ENCODE assay signal across 13 cellular contexts in the genomic region with DNA sequence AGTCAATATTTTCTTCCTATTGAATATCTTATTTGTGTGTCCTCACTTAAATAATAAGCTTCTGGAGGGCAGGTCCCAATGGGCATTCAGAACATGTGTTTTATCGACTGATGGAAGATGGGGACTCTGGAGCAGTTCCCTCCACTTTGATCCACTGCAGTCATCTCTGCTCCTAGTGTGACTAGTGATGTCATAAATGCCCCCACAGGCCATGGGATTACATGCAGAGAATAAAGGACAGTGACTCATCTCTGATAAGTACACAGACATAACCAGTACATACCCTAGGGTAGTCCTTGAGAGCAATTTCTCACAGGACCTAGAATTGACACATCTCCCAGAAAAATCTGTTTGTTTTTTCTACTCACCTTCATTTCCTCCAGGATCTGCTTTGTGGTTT. TPM values are rescaled to one million over a fixed set of nuclear protein-coding genes. Genes with fewer than 3 reads are reported as not detected.
DNase-seq lines count a peak whose midpoint lies in the region; ATAC-seq, FAIRE-seq and TF ChIP-seq lines count a peak whose summit lies in the region.
"Had no signal": no experiment of that assay in that cellular context is flagged by ENCODE, and none has a peak within 500 bp of the region (broad histone marks: within the 10 kb centered on the region; RNA-seq: fewer than 3 reads in every experiment).

No MANE protein-coding gene starts in this region.

- no peak overlapping the region for H2AK5ac ChIP-seq in mesenchymal stem cell (ENCODE audit: low read length, severe bottlenecking)

- no peak overlapping the region for H3K9ac ChIP-seq in K562 (ENCODE audit: insufficient read depth in 1 of 2, low read depth in 2 of 2, low read length in 2 of 2)
- H3K9ac ChIP-seq in mesenchymal stem cell (ENCODE audit: low read length), result no peak overlapping the region

- H3K9me3 Mint-ChIP-seq in CD4-positive, alpha-beta memory T cell, result no peaks in the 10 kb centered on the region
- H3K9me3 Mint-ChIP-seq: CD8-positive, alpha-beta memory T cell; dendritic cell treated with granulocyte-macrophage colony-stimulating factor and Interleukin-4, amounts not matched to agents 40 ng/mL and 50 ng/mL, for 4 days had no signal

- BruUV-seq in K562 (replicated peaks; lab: Mats Ljungman, UMichigan), result no TSS peak

- TF ChIP-seq CTCF in K562 (IDR thresholded peaks at IDR 0.05 in 2 of 3, conservative IDR thresholded peaks at IDR 0.05 in 1 of 3; ENCODE audit: insufficient read depth in 2 of 3, low read depth in 1 of 3, low read length in 3 of 3), result no peak

- H3K27me3 ChIP-seq in K562 (ENCODE audit: control insufficient read depth in 2 of 2, insufficient read depth in 2 of 2, low read length in 2 of 2) (no peaks in the 10 kb centered on the region), mesenchymal stem cell (ENCODE audit: control insufficient read depth in 1 of 2, insufficient read depth in 1 of 2, low read length in 2 of 2) (peaks cover 0 to 11% of the 10 kb centered on the region in 2 experiments)
- H3K27me3 ChIP-seq in CD4-positive, alpha-beta memory T cell (ENCODE audit: insufficient read depth, low read length), result no peaks in the 10 kb centered on the region
- H3K27me3 ChIP-seq: thyroid gland had no signal

- no peak for TF ChIP-seq EP300 in K562 (IDR thresholded peaks at IDR 0.05; ENCODE audit: low read length)

- no peak overlapping the region for H4K8ac ChIP-seq in mesenchymal stem cell (ENCODE audit: low read length)

- H3K14ac ChIP-seq in mesenchymal stem cell (ENCODE audit: low read length in 2 of 2), result no peak overlapping the region

- H3K79me1 ChIP-seq in mesenchymal stem cell (replicated peaks; ENCODE audit: low read length, poor library complexity, severe bottlenecking), result no peaks in the 10 kb centered on the region

- no peak overlapping the region for H2BK120ac ChIP-seq in mesenchymal stem cell (ENCODE audit: low read depth, low read length)

- TF ChIP-seq POLR2A in K562 (conservative IDR thresholded peaks at IDR 0.05), result no peak

- H3K27ac ChIP-seq in K562 (ENCODE audit: extremely low read depth, low read depth, low read length), result no peak overlapping the region
- no peak overlapping the region for H3K27ac ChIP-seq in mesenchymal stem cell (ENCODE audit: low read length, poor library complexity, severe bottlenecking)
- H3K27ac ChIP-seq in CD4-positive, alpha-beta memory T cell (ENCODE audit: low read depth, low read length), result no peak overlapping the region
- H3K27ac ChIP-seq: thyroid gland had no signal

- H3K18ac ChIP-seq in mesenchymal stem cell (ENCODE audit: low read depth in 1 of 2, low read length in 2 of 2), result no peak overlapping the region

- no peak overlapping the region for H2BK5ac ChIP-seq in mesenchymal stem cell (ENCODE audit: low read depth, low read length, poor library complexity, severe bottlenecking)

- no peak overlapping the region for H4K91ac ChIP-seq in mesenchymal stem cell (ENCODE audit: low read length)

- no peak overlapping the region for H3K27ac Mint-ChIP-seq in CD4-positive, alpha-beta memory T cell
- H3K27ac Mint-ChIP-seq: CD8-positive, alpha-beta memory T cell; dendritic cell treated with granulocyte-macrophage colony-stimulating factor and Interleukin-4, amounts not matched to agents 40 ng/mL and 50 ng/mL, for 4 days had no signal

- H3K27me3 Mint-ChIP-seq in CD4-positive, alpha-beta memory T cell, result peaks cover 4 to 5% of the 10 kb centered on the region in 2 donors

- H3K4me1 Mint-ChIP-seq in CD4-positive, alpha-beta memory T cell, result peaks cover 0 to 9% (median 0%) of the 10 kb centered on the region in 4 donors
- H3K4me1 Mint-ChIP-seq: CD8-positive, alpha-beta memory T cell had no signal

- H3K23ac ChIP-seq in mesenchymal stem cell (ENCODE audit: low read length in 2 of 2), result no peak overlapping the region

- no peak overlapping the region for H3K4ac ChIP-seq in mesenchymal stem cell (ENCODE audit: low read depth in 1 of 2, low read length in 2 of 2)

- POLR2A ChIA-PET in K562 (lab: Yijun Ruan, JAX), result no interaction called here
- POLR2A ChIA-PET in CD4-positive, alpha-beta memory T cell (lab: Charles Lee; ENCODE audit: partially characterized antibody), result no interaction called here

- TF ChIP-seq RAD21 in K562 (CRISPR knock-in tag; conservative IDR thresholded peaks at IDR 0.05 in 1 of 2, IDR thresholded peaks at IDR 0.05 in 1 of 2), result no peak

- no peaks in the 10 kb centered on the region for H3K79me2 ChIP-seq in K562 (ENCODE audit: control insufficient read depth, insufficient read depth, low read length)

- no peaks in the 10 kb centered on the region for H3K4me1 ChIP-seq in K562 (replicated peaks in 1 of 2; ENCODE audit: control insufficient read depth in 2 of 2, insufficient read depth in 2 of 2, low read length in 2 of 2)
- H3K4me1 ChIP-seq in mesenchymal stem cell (ENCODE audit: control insufficient read depth, insufficient read depth, low read depth, low read length), result peaks cover 9% of the 10 kb centered on the region
- H3K4me1 ChIP-seq in CD4-positive, alpha-beta memory T cell (ENCODE audit: insufficient read depth, low read length), result no peaks in the 10 kb centered on the region

- H3K36me3 Mint-ChIP-seq in CD4-positive, alpha-beta memory T cell, result no peaks in the 10 kb centered on the region
- H3K36me3 Mint-ChIP-seq: CD8-positive, alpha-beta memory T cell had no signal

- H3K4me3 Mint-ChIP-seq in CD4-positive, alpha-beta memory T cell, result no peak overlapping the region
- H3K4me3 Mint-ChIP-seq: CD8-positive, alpha-beta memory T cell; dendritic cell treated with granulocyte-macrophage colony-stimulating factor and Interleukin-4, amounts not matched to agents 40 ng/mL and 50 ng/mL, for 4 days had no signal

- H4K20me1 ChIP-seq in K562 (replicated peaks; ENCODE audit: control insufficient read depth, insufficient read depth, low read length), result no peaks in the 10 kb centered on the region

- no peaks in the 10 kb centered on the region for H3K9me1 ChIP-seq in K562 (ENCODE audit: control insufficient read depth, insufficient read depth, low read length)

- 0% methylated on average over 1 of the region's 1 CpG for WGBS in K562 (ENCODE audit: insufficient coverage, low coverage, missing lambda C conversion rate)
- WGBS in mesenchymal stem cell, result 56% methylated on average over 1 of the region's 1 CpG

- H3K9me3 ChIP-seq in K562 (replicated peaks; ENCODE audit: control insufficient read depth, insufficient read depth, low read depth, low read length), result no peaks in the 10 kb centered on the region
- H3K9me3 ChIP-seq in mesenchymal stem cell (ENCODE audit: control insufficient read depth, low read length), result no peaks in the 10 kb centered on the region
- no peaks in the 10 kb centered on the region for H3K9me3 ChIP-seq in CD4-positive, alpha-beta memory T cell (ENCODE audit: control insufficient read depth in 1 of 2, low read length in 2 of 2)
- H3K9me3 ChIP-seq: thyroid gland had no signal

- no peak overlapping the region for H3K4me3 ChIP-seq in K562
- H3K4me3 ChIP-seq in mesenchymal stem cell (ENCODE audit: insufficient read depth in 1 of 2, low read depth in 1 of 2, low read length in 2 of 2), result no peak overlapping the region
- no peak overlapping the region for H3K4me3 ChIP-seq in CD4-positive, alpha-beta memory T cell (ENCODE audit: low read length in 2 of 2)
- H3K4me3 ChIP-seq: thyroid gland had no signal

- intact Hi-C loops in K562 (cut with micrococcal nuclease), result no loop called here
- intact Hi-C loops in CD4-positive, alpha-beta memory T cell (cut with micrococcal nuclease), result no loop called here

- H3K36me3 ChIP-seq in K562 (ENCODE audit: control insufficient read depth, insufficient read depth, low read length), result no peaks in the 10 kb centered on the region
- no peaks in the 10 kb centered on the region for H3K36me3 ChIP-seq in mesenchymal stem cell (ENCODE audit: control insufficient read depth in 1 of 2, insufficient read depth in 2 of 2, low read depth in 1 of 2, low read length in 2 of 2)
- H3K36me3 ChIP-seq in CD4-positive, alpha-beta memory T cell (ENCODE audit: insufficient read depth, low read length), result no peaks in the 10 kb centered on the region
- H3K36me3 ChIP-seq: thyroid gland had no signal

- CTCF ChIA-PET in K562 (lab: Yijun Ruan, JAX; ENCODE audit: low intra/inter-chr PET ratio), result no interaction called here
- CTCF ChIA-PET in CD4-positive, alpha-beta memory T cell (lab: Charles Lee; ENCODE audit: partially characterized antibody), result no interaction called here

- no peak overlapping the region for H2BK12ac ChIP-seq in mesenchymal stem cell (ENCODE audit: low read length in 2 of 2)

- no peak overlapping the region for H3K4me2 ChIP-seq in K562 (ENCODE audit: insufficient read depth, low read length)
- no peak overlapping the region for H3K4me2 ChIP-seq in mesenchymal stem cell (ENCODE audit: low read length, poor library complexity, severe bottlenecking)

- no peak overlapping the region for H2BK15ac ChIP-seq in mesenchymal stem cell (ENCODE audit: low read depth, poor library complexity, severe bottlenecking)

- FAIRE-seq in K562 (lab: Jason Lieb, UNC), result no peak

- no peak overlapping the region for H2AFZ ChIP-seq in K562 (ENCODE audit: low read depth, low read length)
- no peak overlapping the region for H2AFZ ChIP-seq in mesenchymal stem cell (ENCODE audit: low read depth, low read length)

- DNase-seq in EH (ENCODE audit: low read depth) (peak; percentile 67), NCI-H226 (peak; percentile 12), K562 (ENCODE audit: extremely low read depth in 1 of 4, low spot score in 3 of 4) (no peak), mesenchymal stem cell (peak; percentile 86), NCI-H82 treated with DMSO at 0.1 percent for 48 hours (lab: John Stamatoyannopoulos, UW; ENCODE audit: unreplicated experiment) (no peak)
- no peak for DNase-seq in CD4-positive, alpha-beta memory T cell
- DNase-seq: CD8-positive, alpha-beta memory T cell; hippocampal formation; NCI-H2081 treated with DMSO at 0.1 percent for 48 hours; thyroid gland had no signal

- in situ Hi-C loops in K562 (cut with MboI), result no loop called here

- ATAC-seq in K562, result no peak
- no peak for ATAC-seq in HG02610 (IDR thresholded peaks at IDR 0.05; ENCODE audit: unreplicated experiment)
- ATAC-seq in GM19467 (IDR thresholded peaks at IDR 0.05; ENCODE audit: unreplicated experiment), result no peak

RNA-seq across cellular contexts. Expression of a gene that starts 49.4 kb away (rescaled TPM):
- total RNA-seq in K562 (2011; cell fraction: chromatin; rRNA removed; ENCODE audit: low replicate concordance), result 0.40 TPM in 1 of 2 replicates, not detected in the other
- total RNA-seq in K562 (2011; cell fraction: nucleolus; rRNA removed), result not detected in 2 replicates
- total RNA-seq in K562 (2011; cell fraction: nucleoplasm; rRNA removed), result 0.37 TPM in 1 of 2 replicates, not detected in the other
- total RNA-seq in K562 (2014; rRNA removed) (not detected in 2 replicates), K562 (2014; rRNA removed; fragmentation: Illumina TruSeq; extraction: Trizol) (not detected in 2 replicates), K562 (2015; rRNA removed; fragmentation: Illumina TruSeq; extraction: Trizol) (0.04 TPM in 1 of 2 replicates, not detected in the other), K562 (2021) (0.07 TPM in 2 replicates)
- polyA plus RNA-seq in K562 (2011; rRNA removed) (not detected in 2 replicates), K562 (2014; fragmentation: Illumina TruSeq; extraction: Trizol) (not detected in 2 replicates), K562 (2014; fragmentation: Nextera tagmentation; extraction: Ambion mirVana) (not detected), K562 (2014; rRNA removed) (0.03 TPM in 1 of 2 replicates, not detected in the other)
- polyA plus RNA-seq in K562 (2011; cell fraction: cytosol; rRNA removed), result not detected in 2 replicates
- polyA plus RNA-seq in K562 (2011; cell fraction: nucleus; rRNA removed), result 0.01 TPM in 1 of 2 replicates, not detected in the other
- 0.01 and 0.55 TPM in 2 replicates for polyA plus RNA-seq in K562 (2012)
- 0.04 TPM in 1 of 2 replicates, not detected in the other for polyA minus RNA-seq in K562 (2011; rRNA and poly(A)+ RNA removed)
- 0.19 TPM in 1 of 2 replicates, not detected in the other for polyA minus RNA-seq in K562 (2011; cell fraction: cytosol; rRNA and poly(A)+ RNA removed)
- polyA minus RNA-seq in K562 (2011; cell fraction: nucleus; rRNA and poly(A)+ RNA removed), result not detected in 2 replicates
- polyA plus RNA-seq in mesenchymal stem cell (2013, experiment 1 of 2), result 0.22 TPM
- polyA plus RNA-seq in mesenchymal stem cell (2013, experiment 2 of 2), result 0.33 TPM
- under 1 TPM; 0.67 to 0.84 TPM for total RNA-seq in CD4-positive, alpha-beta memory T cell
- polyA plus RNA-seq in CD4-positive, alpha-beta memory T cell, result under 1 TPM; 0.02 to 0.09 TPM

Comparison
In these comparisons a context has a peak if more than half of its experiments do, and no peak if none do; other contexts are left out.
1. DNase-seq: peak in EH (single experiment), NCI-H226 (single experiment) and mesenchymal stem cell (single experiment); none in K562 (0 of 4), CD4-positive, alpha-beta memory T cell (0 of 5) and NCI-H82 treated with DMSO at 0.1 percent for 48 hours (single experiment).